2 cellular contexts compared by ENCODE assay signal in genomic region chr3:139937674-139938279, GRCh38.
TF ChIP-seq lines count a peak whose summit lies in the region.

No MANE protein-coding gene starts in this region.

TF ChIP-seq in IMR-90, 13 proteins besides CTCF, POLR2A, EP300 and RAD21:
- no peak for TF ChIP-seq MXI1 (IDR thresholded peaks at IDR 0.05; ENCODE audit: borderline replicate concordance, low read depth, low read length)
- TF ChIP-seq CHD1 (IDR thresholded peaks at IDR 0.05; ENCODE audit: low read depth, low read length) = no peak
- no peak for TF ChIP-seq NFE2L2 (IDR thresholded peaks at IDR 0.05; ENCODE audit: low read depth, low read length)
- no peak for TF ChIP-seq CEBPB (IDR thresholded peaks at IDR 0.05; ENCODE audit: low read depth, low read length)
- TF ChIP-seq MAZ (IDR thresholded peaks at IDR 0.05; ENCODE audit: borderline replicate concordance, low read depth, low read length) = no peak
- no peak for TF ChIP-seq USF2 (IDR thresholded peaks at IDR 0.05; ENCODE audit: low read depth, low read length)
- peak; percentile 54 for TF ChIP-seq SMC3 (IDR thresholded peaks at IDR 0.05; ENCODE audit: low read depth, low read length)
- no peak for TF ChIP-seq FOS (IDR thresholded peaks at IDR 0.05; ENCODE audit: low read depth, low read length)

TF ChIP-seq in neural cell, 6 proteins besides CTCF, POLR2A, EP300 and RAD21:
- TF ChIP-seq REST (IDR thresholded peaks at IDR 0.05; ENCODE audit: borderline replicate concordance) (no peak), SMC3 (conservative IDR thresholded peaks at IDR 0.05; ENCODE audit: poor library complexity) (peak; percentile 92), POLR2AphosphoS5 (IDR thresholded peaks at IDR 0.05) (no peak)
